ENCODE assay signal across 1 cellular context in genomic region chr2:237421542-237422047, GRCh38.
TF ChIP-seq lines count a peak whose summit lies in the region.

No MANE protein-coding gene starts in this region.

TF ChIP-seq in HepG2, 621 proteins besides CTCF, POLR2A, EP300 and RAD21 (continued from another document and continues in another):
- no peak for TF ChIP-seq ZUFSP (CRISPR knock-in tag; IDR thresholded peaks at IDR 0.05; ENCODE audit: borderline replicate concordance)
- peak in 1 of 2 experiments; percentile 48; a peak in 1 of 4 replicates for TF ChIP-seq HMGXB4 (CRISPR knock-in tag; IDR thresholded peaks at IDR 0.05; ENCODE audit: borderline replicate concordance in 1 of 2, low read depth in 1 of 2)
- peak; percentile 34; the same call in 1 of the 2 replicates for TF ChIP-seq ERF (CRISPR knock-in tag; IDR thresholded peaks at IDR 0.05)
- TF ChIP-seq ATF2 (CRISPR knock-in tag; IDR thresholded peaks at IDR 0.05), result no peak
- TF ChIP-seq ZNF326 (CRISPR knock-in tag; IDR thresholded peaks at IDR 0.05; ENCODE audit: borderline replicate concordance), result no peak
- TF ChIP-seq ZNF263 (CRISPR knock-in tag; IDR thresholded peaks at IDR 0.05), result 0 out of 2 replicates have a peak, but pooled peaks have one; percentile 33
- no peak for TF ChIP-seq HOXD1 (CRISPR knock-in tag; IDR thresholded peaks at IDR 0.05)
- TF ChIP-seq CREB1 (IDR thresholded peaks at IDR 0.05), result no peak
- no peak for TF ChIP-seq CREB1 (CRISPR knock-in tag; IDR thresholded peaks at IDR 0.05)
- no peak for TF ChIP-seq PBX3 (CRISPR knock-in tag; IDR thresholded peaks at IDR 0.05; ENCODE audit: borderline replicate concordance)
- 0 out of 2 replicates have a peak, but pooled peaks have one; percentile 11 for TF ChIP-seq ZNF350 (CRISPR knock-in tag; IDR thresholded peaks at IDR 0.05; ENCODE audit: borderline replicate concordance, low read depth)
- TF ChIP-seq PLSCR1 (CRISPR knock-in tag; IDR thresholded peaks at IDR 0.05; ENCODE audit: borderline replicate concordance), result no peak
- no peak for TF ChIP-seq MED13 (CRISPR knock-in tag; IDR thresholded peaks at IDR 0.05)
- no peak for TF ChIP-seq ZNF737 (CRISPR knock-in tag; IDR thresholded peaks at IDR 0.05; ENCODE audit: borderline replicate concordance)
- no peak for TF ChIP-seq TERF1 (CRISPR knock-in tag; IDR thresholded peaks at IDR 0.05)
- no peak for TF ChIP-seq ZNF800 (CRISPR knock-in tag; IDR thresholded peaks at IDR 0.05)
- TF ChIP-seq KMT2B (CRISPR knock-in tag; IDR thresholded peaks at IDR 0.05), result no peak
- peak; percentile 46 for TF ChIP-seq STAG1 (CRISPR knock-in tag; IDR thresholded peaks at IDR 0.05)
- TF ChIP-seq ONECUT2 (CRISPR knock-in tag; IDR thresholded peaks at IDR 0.05), result no peak
- no peak for TF ChIP-seq ZBTB2 (CRISPR knock-in tag; IDR thresholded peaks at IDR 0.05; ENCODE audit: low read depth)
- TF ChIP-seq FOSL2 (CRISPR knock-in tag; IDR thresholded peaks at IDR 0.05), result 0 out of 2 replicates have a peak, but pooled peaks have one; percentile 9
- no peak for TF ChIP-seq SP140L (CRISPR knock-in tag; IDR thresholded peaks at IDR 0.05; ENCODE audit: borderline replicate concordance)
- peak; percentile 79 for TF ChIP-seq GABPB1 (CRISPR knock-in tag; IDR thresholded peaks at IDR 0.05)
- 0 out of 2 replicates have a peak, but pooled peaks have one; percentile 8 for TF ChIP-seq ZNF629 (CRISPR knock-in tag; conservative IDR thresholded peaks at IDR 0.05)
- TF ChIP-seq ZFP91 (CRISPR knock-in tag; IDR thresholded peaks at IDR 0.05; ENCODE audit: borderline replicate concordance), result peak; percentile 27; the same call in 1 of the 2 replicates
- no peak for TF ChIP-seq ZNF460 (CRISPR knock-in tag; IDR thresholded peaks at IDR 0.05; ENCODE audit: borderline replicate concordance)
- no peak for TF ChIP-seq IRF1 (CRISPR knock-in tag; IDR thresholded peaks at IDR 0.05; ENCODE audit: low read depth)
- TF ChIP-seq SALL1 (CRISPR knock-in tag; IDR thresholded peaks at IDR 0.05), result peak; percentile 42
- TF ChIP-seq ZNF749 (CRISPR knock-in tag; IDR thresholded peaks at IDR 0.05; ENCODE audit: borderline replicate concordance), result no peak
- no peak for TF ChIP-seq NR1H2 (CRISPR knock-in tag; IDR thresholded peaks at IDR 0.05; ENCODE audit: borderline replicate concordance, low read depth)
- no peak for TF ChIP-seq THAP8 (CRISPR knock-in tag; IDR thresholded peaks at IDR 0.05; ENCODE audit: borderline replicate concordance)
- no peak for TF ChIP-seq ZNF160 (CRISPR knock-in tag; IDR thresholded peaks at IDR 0.05)
- no peak for TF ChIP-seq HBP1 (CRISPR knock-in tag; IDR thresholded peaks at IDR 0.05; ENCODE audit: low read depth)
- peak; percentile 56; the same call in 1 of the 2 replicates for TF ChIP-seq KDM2A (CRISPR knock-in tag; IDR thresholded peaks at IDR 0.05; ENCODE audit: borderline replicate concordance, low read depth)
- TF ChIP-seq ZNF724P (CRISPR knock-in tag; IDR thresholded peaks at IDR 0.05; ENCODE audit: borderline replicate concordance), result no peak
- no peak for TF ChIP-seq HDAC6 (IDR thresholded peaks at IDR 0.05; ENCODE audit: low read depth, low read length)
- no peak for TF ChIP-seq ZBTB26 (CRISPR knock-in tag; IDR thresholded peaks at IDR 0.05; ENCODE audit: borderline replicate concordance)
- TF ChIP-seq ZNF44 (CRISPR knock-in tag; IDR thresholded peaks at IDR 0.05), result no peak
- no peak for TF ChIP-seq RORA (CRISPR knock-in tag; IDR thresholded peaks at IDR 0.05)
- no peak for TF ChIP-seq ZNF704 (CRISPR knock-in tag; IDR thresholded peaks at IDR 0.05; ENCODE audit: borderline replicate concordance)
